ENCODE assay signal across 17 cellular contexts in genomic region chr2:156458229-156458584, GRCh38. TPM values are rescaled to one million over a fixed set of nuclear protein-coding genes. Genes with fewer than 3 reads are reported as not detected.
DNase-seq lines count a peak whose midpoint lies in the region; ATAC-seq, FAIRE-seq and TF ChIP-seq lines count a peak whose summit lies in the region.
"Had no signal": no experiment of that assay in that cellular context is flagged by ENCODE, and none has a peak within 500 bp of the region (broad histone marks: within the 10 kb centered on the region; RNA-seq: fewer than 3 reads in every experiment).

No MANE protein-coding gene starts in this region.

- no peaks in the 10 kb centered on the region for H3K9me3 ChIP-seq in neutrophil
- H3K9me3 ChIP-seq in pancreas, result no peaks in the 10 kb centered on the region
- H3K9me3 ChIP-seq: Caco-2, SJCRH30 had no signal

- peaks cover 32% of the 10 kb centered on the region for H3K4me1 Mint-ChIP-seq in activated T-helper 2 cell treated with anti-CD3 and anti-CD28 coated beads, Interferon-gamma antibody, Interleukin-2, Interleukin-4, amounts not matched to agents 10 μg/mL and 5 μg/mL and 100 μg/mL, durations not matched to agents 14 hours and 24 hours and 36 hours (ENCODE audit: low read depth)

- 87 to 88% methylated on average over 2 of the region's 2 CpGs for WGBS in pancreas, 2 donors

- peaks cover 3% of the 10 kb centered on the region; the same call in 1 of the 2 replicates for H3K36me3 ChIP-seq in ACC112 (ENCODE audit: insufficient read depth, low read length)
- H3K36me3 ChIP-seq in neutrophil, result no peaks in the 10 kb centered on the region
- no peaks in the 10 kb centered on the region for H3K36me3 ChIP-seq in pancreas
- H3K36me3 ChIP-seq: SJCRH30 had no signal

- no peak overlapping the region for H3K4me3 Mint-ChIP-seq in activated T-helper 2 cell treated with anti-CD3 and anti-CD28 coated beads, Interferon-gamma antibody, Interleukin-2, Interleukin-4, amounts not matched to agents 10 μg/mL and 5 μg/mL and 100 μg/mL, durations not matched to agents 14 hours and 24 hours and 36 hours (ENCODE audit: low read depth)
- H3K4me3 Mint-ChIP-seq: H9 had no signal

- H3K4me3 ChIP-seq in ACC112 (ENCODE audit: low read depth, low read length), result no peak overlapping the region
- H3K4me3 ChIP-seq in neutrophil (ENCODE audit: low read depth in 1 of 2, low read length in 1 of 2), result no peak overlapping the region
- H3K4me3 ChIP-seq in pancreas, result no peak overlapping the region
- H3K4me3 ChIP-seq: K562, SJCRH30 had no signal

- H3K27ac Mint-ChIP-seq in activated T-helper 2 cell treated with anti-CD3 and anti-CD28 coated beads, Interferon-gamma antibody, Interleukin-2, Interleukin-4, amounts not matched to agents 10 μg/mL and 5 μg/mL and 100 μg/mL, durations not matched to agents 14 hours and 24 hours and 36 hours, result peak overlapping the region; percentile 6

- H3K36me3 Mint-ChIP-seq in activated T-helper 2 cell treated with anti-CD3 and anti-CD28 coated beads, Interferon-gamma antibody, Interleukin-2, Interleukin-4, amounts not matched to agents 10 μg/mL and 5 μg/mL and 100 μg/mL, durations not matched to agents 14 hours and 24 hours and 36 hours (ENCODE audit: low read depth), result peaks cover 26% of the 10 kb centered on the region

- H3K9me3 Mint-ChIP-seq in activated T-helper 2 cell treated with anti-CD3 and anti-CD28 coated beads, Interferon-gamma antibody, Interleukin-2, Interleukin-4, amounts not matched to agents 10 μg/mL and 5 μg/mL and 100 μg/mL, durations not matched to agents 14 hours and 24 hours and 36 hours, result no peaks in the 10 kb centered on the region

- peaks cover 51% of the 10 kb centered on the region for H3K4me1 ChIP-seq in ACC112 (ENCODE audit: control insufficient read depth, insufficient read depth, low read length, unreplicated experiment)
- H3K4me1 ChIP-seq in neutrophil (ENCODE audit: control insufficient read depth in 1 of 2, insufficient read depth in 1 of 2, low read depth in 1 of 2, low read length in 1 of 2), result peaks cover 49 to 65% of the 10 kb centered on the region in 2 experiments
- H3K4me1 ChIP-seq in pancreas, result peaks cover 0 to 8% (median 0%) of the 10 kb centered on the region in 3 donors
- H3K4me1 ChIP-seq: SJCRH30 had no signal

- H3K27ac ChIP-seq in ACC112 (ENCODE audit: low read depth, low read length) (peak overlapping the region; percentile 83; the same call in 1 of the 2 replicates), epithelial cell of prostate (peak overlapping the region; percentile 6), neutrophil (peak overlapping the region; percentile 56), pancreas (no peak overlapping the region)
- H3K27ac ChIP-seq: RWPE1, SJCRH30 had no signal

- intact Hi-C loops in activated T-helper 2 cell treated with anti-CD3 and anti-CD28 coated beads, Interferon-gamma antibody, Interleukin-2, Interleukin-4, amounts not matched to agents 10 μg/mL and 5 μg/mL and 100 μg/mL, durations not matched to agents 14 hours and 24 hours and 36 hours (cut with micrococcal nuclease), result no loop called here
- intact Hi-C loops in pancreas (cut with DNase I), result no loop called here

- no peak for DNase-seq in activated T-helper 2 cell treated with anti-CD3 and anti-CD28 coated beads, Interferon-gamma antibody, Interleukin-2, Interleukin-4, amounts not matched to agents 10 μg/mL and 5 μg/mL and 100 μg/mL, durations not matched to agents 14 hours and 24 hours and 36 hours (ENCODE audit: low spot score)
- no peak for DNase-seq in epithelial cell of prostate (ENCODE audit: low read depth, low spot score)
- no peak for DNase-seq in amygdala (lab: John Stamatoyannopoulos, UW)
- no peak for DNase-seq in pancreas
- DNase-seq: ACHN, AML-193, Caco-2, NCI-H1417 treated with DMSO at 0.1 percent for 48 hours, NCI-H1930, SJCRH30 had no signal

- H3K27me3 Mint-ChIP-seq in activated T-helper 2 cell treated with anti-CD3 and anti-CD28 coated beads, Interferon-gamma antibody, Interleukin-2, Interleukin-4, amounts not matched to agents 10 μg/mL and 5 μg/mL and 100 μg/mL, durations not matched to agents 14 hours and 24 hours and 36 hours (ENCODE audit: low read depth), result no peaks in the 10 kb centered on the region

- FAIRE-seq in pancreas (lab: Jason Lieb, UNC), result no peak
- FAIRE-seq: K562 had no signal

- TF ChIP-seq CTCF in neutrophil (IDR thresholded peaks at IDR 0.05), result no peak
- TF ChIP-seq CTCF in pancreas (IDR thresholded peaks at IDR 0.05), result no peak

- no peak overlapping the region for H2AFZ ChIP-seq in ACC112 (ENCODE audit: low read length, unreplicated experiment)

- ATAC-seq in HG03097 (IDR thresholded peaks at IDR 0.05; ENCODE audit: low FRiP score, unreplicated experiment) (no peak), pancreas (no peak), HG03354 (IDR thresholded peaks at IDR 0.05; ENCODE audit: poor library complexity, severe bottlenecking, unreplicated experiment) (no peak)

- peaks cover 81% of the 10 kb centered on the region for H3K79me2 ChIP-seq in ACC112 (ENCODE audit: control insufficient read depth, insufficient read depth, low read length, unreplicated experiment)

- H3K27me3 ChIP-seq in ACC112 (ENCODE audit: insufficient read depth, low read length), result no peaks in the 10 kb centered on the region
- H3K27me3 ChIP-seq in neutrophil, result no peaks in the 10 kb centered on the region
- no peaks in the 10 kb centered on the region for H3K27me3 ChIP-seq in pancreas
- H3K27me3 ChIP-seq: SJCRH30 had no signal

RNA-seq across cellular contexts. Expression of gene GPD2, which starts 22.0 kb away (rescaled TPM):
- total RNA-seq in activated T-helper 2 cell treated with anti-CD3 and anti-CD28 coated beads, Interferon-gamma antibody, Interleukin-2, Interleukin-4, amounts not matched to agents 10 μg/mL and 5 μg/mL and 100 μg/mL, durations not matched to agents 14 hours and 24 hours and 36 hours, result 23.6 and 23.7 TPM in 2 replicates
- total RNA-seq in pancreas, result 10 to 100 TPM in 4 of 6 donors, 1 to 10 TPM in 2; 7.9 to 17.7 (median 12.9) TPM
- polyA plus RNA-seq in pancreas, result 1 to 10 TPM; 2.8 to 7.4 TPM

Comparison
In these comparisons a context has a peak if more than half of its experiments do, and no peak if none do; other contexts are left out.
1. H3K27ac ChIP-seq: peak in ACC112 (single experiment), epithelial cell of prostate (single experiment) and neutrophil (single experiment); none in pancreas (0 of 4).